ENCODE assay signal across 14 cellular contexts in genomic region chr2:231683292-231683898, GRCh38. TPM values are rescaled to one million over a fixed set of nuclear protein-coding genes. Genes with fewer than 3 reads are reported as not detected.
DNase-seq lines count a peak whose midpoint lies in the region; ATAC-seq and TF ChIP-seq lines count a peak whose summit lies in the region.
"Had no signal": no experiment of that assay in that cellular context is flagged by ENCODE, and none has a peak within 500 bp of the region (broad histone marks: within the 10 kb centered on the region; RNA-seq: fewer than 3 reads in every experiment).

No MANE protein-coding gene starts in this region.

- DNase-seq in DMS153 treated with DMSO at 0.1 percent for 48 hours (lab: John Stamatoyannopoulos, UW; ENCODE audit: unreplicated experiment): peak; percentile 40
- DNase-seq in NCI-H1105 (lab: John Stamatoyannopoulos, UW): peak; percentile 71
- DNase-seq in pons (ENCODE audit: low spot score): peak; percentile 64
- no peak for DNase-seq in cortex of kidney (lab: John Stamatoyannopoulos, UW)
- no peak for DNase-seq in MCF 10A (ENCODE audit: unreplicated experiment)
- DNase-seq: activated CD4-positive, alpha-beta T cell treated with anti-CD3 and anti-CD28 coated beads, Interleukin-2, amount 50 U/mL, for 1 hour; CD4-positive, CD25-positive, alpha-beta regulatory T cell; NCI-H1930; PC-9 had no signal

- no TSS peak for BruUV-seq in MCF 10A (replicated peaks; lab: Mats Ljungman, UMichigan)

- intact Hi-C loops in MCF 10A (cut with micrococcal nuclease): no loop called here

- H3K4me1 Mint-ChIP-seq in MCF 10A (ENCODE audit: insufficient read depth, unreplicated experiment): peaks cover 3% of the 10 kb centered on the region

- no peaks in the 10 kb centered on the region for H3K27me3 Mint-ChIP-seq in MCF 10A (ENCODE audit: insufficient read depth, unreplicated experiment)

- no peak overlapping the region for H3K27ac Mint-ChIP-seq in MCF 10A (ENCODE audit: low read depth, unreplicated experiment)
- H3K27ac Mint-ChIP-seq: activated T-helper 1 cell treated with anti-CD3 and anti-CD28 coated beads, Interleukin-12 subunit alpha, Interleukin-12 subunit beta, Interleukin-2, Interleukin-4 antibody, amounts not matched to agents 30 ng/mL and 10 ng/mL and 1 ng/mL, durations not matched to agents 14 hours and 24 hours and 36 hours had no signal

- no peak for TF ChIP-seq CTCF in MCF 10A (IDR thresholded peaks at IDR 0.05; ENCODE audit: unreplicated experiment)

- no peaks in the 10 kb centered on the region for H3K36me3 Mint-ChIP-seq in MCF 10A (ENCODE audit: insufficient read depth, unreplicated experiment)
- H3K36me3 Mint-ChIP-seq: CD4-positive, CD25-positive, alpha-beta regulatory T cell had no signal

- no peak for ATAC-seq in esophagus mucosa
- ATAC-seq: gastroesophageal sphincter had no signal

- POLR2A ChIA-PET in MCF 10A (lab: Yijun Ruan, JAX): no interaction called here

- CTCF ChIA-PET in MCF 10A (lab: Yijun Ruan, JAX): interaction anchor here (0.6 to 4.9 kb wide), 3 partner anchors 9 to 458 kb away, joined by 3 to 39 read pairs (median 27); no protein-coding TSS in a partner anchor

- peak overlapping the region; percentile 99 for H3K27ac ChIP-seq in angular gyrus (ENCODE audit: low read depth, low read length)
- H3K27ac ChIP-seq: PC-9 had no signal

- no peak overlapping the region for H3K4me3 Mint-ChIP-seq in MCF 10A (ENCODE audit: unreplicated experiment)
- H3K4me3 Mint-ChIP-seq: CD4-positive, CD25-positive, alpha-beta regulatory T cell; T-helper 2 cell treated with Interferon-gamma antibody and Interleukin-4, amounts not matched to agents 5 μg/mL and 100 μg/mL, for 36 hours had no signal

- H3K9me3 Mint-ChIP-seq in MCF 10A (ENCODE audit: unreplicated experiment): no peaks in the 10 kb centered on the region
- H3K9me3 Mint-ChIP-seq: activated T-helper 1 cell treated with anti-CD3 and anti-CD28 coated beads, Interleukin-12 subunit alpha, Interleukin-12 subunit beta, Interleukin-2, Interleukin-4 antibody, amounts not matched to agents 30 ng/mL and 10 ng/mL and 1 ng/mL, durations not matched to agents 14 hours and 24 hours and 36 hours; T-helper 2 cell treated with Interferon-gamma antibody and Interleukin-4, amounts not matched to agents 5 μg/mL and 100 μg/mL, for 36 hours had no signal

RNA-seq across cellular contexts. Expression of gene PTMA, which starts 24.9 kb away (rescaled TPM):
- 924 TPM for total RNA-seq in esophagus mucosa
- 501 and 713 TPM in 2 replicates for total RNA-seq in MCF 10A (2022)

Comparison
In these comparisons a context has a peak if more than half of its experiments do, and no peak if none do; other contexts are left out.
1. DNase-seq: peak in DMS153 treated with DMSO at 0.1 percent for 48 hours (single experiment), NCI-H1105 (single experiment) and pons (single experiment); none in cortex of kidney (single experiment) and MCF 10A (single experiment).